Comparison of ENCODE assay signal across 11 cellular contexts in genomic region chr9:94782367-94783120, GRCh38. TPM values are rescaled to one million over a fixed set of nuclear protein-coding genes. Genes with fewer than 3 reads are reported as not detected.
DNase-seq lines count a peak whose midpoint lies in the region; ATAC-seq, FAIRE-seq and TF ChIP-seq lines count a peak whose summit lies in the region.
"Had no signal": no experiment of that assay in that cellular context is flagged by ENCODE, and none has a peak within 500 bp of the region (broad histone marks: within the 10 kb centered on the region; RNA-seq: fewer than 3 reads in every experiment).

No MANE protein-coding gene starts in this region.

- H3K27ac ChIP-seq in AG04450 (ENCODE audit: low read depth, low read length) = peak overlapping the region; percentile 65
- H3K27ac ChIP-seq in parathyroid adenoma = peak overlapping the region; percentile 53
- H3K27ac ChIP-seq: BLaER1 had no signal

- no peak overlapping the region for H3K9ac ChIP-seq in parathyroid adenoma
- H3K9ac ChIP-seq: BLaER1 had no signal

- FAIRE-seq in GM19239 (lab: Jason Lieb, UNC) = no peak

- no peaks in the 10 kb centered on the region for H3K9me3 ChIP-seq in AG04450 (ENCODE audit: control insufficient read depth, insufficient read depth, low read length)
- no peaks in the 10 kb centered on the region for H3K9me3 ChIP-seq in parathyroid adenoma (ENCODE audit: control insufficient read depth, low read length)
- H3K9me3 ChIP-seq: BLaER1 had no signal

- no peaks in the 10 kb centered on the region for H3K36me3 ChIP-seq in parathyroid adenoma (ENCODE audit: control insufficient read depth, insufficient read depth, low read length)

- TF ChIP-seq CTCF in AG04450 (IDR thresholded peaks at IDR 0.05; ENCODE audit: low read depth, low read length) (no peak), fibroblast of pulmonary artery (IDR thresholded peaks at IDR 0.05; ENCODE audit: low read length, missing control alignments) (no peak), parathyroid adenoma (IDR thresholded peaks at IDR 0.05) (no peak)

- no peaks in the 10 kb centered on the region for H3K79me2 ChIP-seq in parathyroid adenoma

- CTCF ChIA-PET in AG04450 (lab: Charles Lee) = interaction anchor here (0.6 to 6.1 kb wide), 36 partner anchors 8 to 385 kb away, joined by 3 to 69 read pairs (median 4); no protein-coding TSS in a partner anchor

- H3K27me3 ChIP-seq in AG04450 (ENCODE audit: control insufficient read depth, insufficient read depth, low read length) (no peaks in the 10 kb centered on the region), parathyroid adenoma (ENCODE audit: control insufficient read depth, insufficient read depth, low read length) (no peaks in the 10 kb centered on the region)
- H3K27me3 ChIP-seq: BLaER1 had no signal

- no peak overlapping the region for H3K4me3 ChIP-seq in AG04450 (ENCODE audit: low read depth, low read length)
- H3K4me3 ChIP-seq in fibroblast of pulmonary artery (replicated peaks; ENCODE audit: low read depth, low read length) = no peak overlapping the region
- H3K4me3 ChIP-seq in parathyroid adenoma (ENCODE audit: low read depth, low read length) = peak overlapping the region; percentile 30
- H3K4me3 ChIP-seq: BLaER1 had no signal

- H3K4me1 ChIP-seq in parathyroid adenoma = peaks cover 2% of the 10 kb centered on the region

- no peak overlapping the region for H2AFZ ChIP-seq in parathyroid adenoma

- no peak for DNase-seq in AG04450 (ENCODE audit: low read depth, low spot score)
- peak; percentile 35 for DNase-seq in fibroblast of pulmonary artery (ENCODE audit: low read depth)
- no peak for DNase-seq in HuH-7 (ENCODE audit: low spot score)
- no peak for DNase-seq in COLO829 (ENCODE audit: low spot score)
- no peak for DNase-seq in GM19239 (ENCODE audit: insufficient read length, low spot score)
- no peak for DNase-seq in stimulated activated naive CD8-positive, alpha-beta T cell treated with anti-CD3 and anti-CD28 coated beads, Interleukin-15, Interleukin-2, amounts not matched to agents 100 U/mL and 50 U/mL, for 24 hours

- peak; percentile 85 for ATAC-seq in SK-N-SH treated with all-trans-retinoic acid at 6 μM for 48 hours
- ATAC-seq in stimulated activated naive CD8-positive, alpha-beta T cell treated with anti-CD3 and anti-CD28 coated beads, Interleukin-15, Interleukin-2, amounts not matched to agents 100 U/mL and 50 U/mL, for 24 hours = no peak
- ATAC-seq: stimulated activated naive CD8-positive, alpha-beta T cell treated with anti-CD3 and anti-CD28 coated beads, Interleukin-15, amount 100 ng/mL, for 72 hours; T-cell had no signal

- H3K4me2 ChIP-seq in parathyroid adenoma (ENCODE audit: low read length) = peak overlapping the region; percentile 11
- H3K4me2 ChIP-seq: BLaER1 had no signal

- POLR2A ChIA-PET in AG04450 (lab: Yijun Ruan, JAX) = interaction anchor here (0.7 to 1.1 kb wide), 3 partner anchors 14 to 118 kb away, joined by 3 to 4 read pairs (median 3); no protein-coding TSS in a partner anchor

TF ChIP-seq in SK-N-SH treated with all-trans-retinoic acid at 6 μM for 48 hours, 23 proteins besides CTCF, POLR2A, EP300 and RAD21:
- TF ChIP-seq CSDC2 (CRISPR knock-in tag; IDR thresholded peaks at IDR 0.05) (no peak), ISL1 (CRISPR knock-in tag; IDR thresholded peaks at IDR 0.05) (peak; percentile 47; the same call in 1 of the 2 replicates)

RNA-seq across cellular contexts. Expression of gene AOPEP, which starts 56.0 kb away (rescaled TPM):
- polyA plus RNA-seq in AG04450 (2011; rRNA removed) = 36.6 and 40.0 TPM in 2 replicates
- polyA minus RNA-seq in AG04450 (2011; rRNA and poly(A)+ RNA removed) = 76.6 and 83.3 TPM in 2 replicates
